ENCODE assay signal across 8 cellular contexts in the genomic region with DNA sequence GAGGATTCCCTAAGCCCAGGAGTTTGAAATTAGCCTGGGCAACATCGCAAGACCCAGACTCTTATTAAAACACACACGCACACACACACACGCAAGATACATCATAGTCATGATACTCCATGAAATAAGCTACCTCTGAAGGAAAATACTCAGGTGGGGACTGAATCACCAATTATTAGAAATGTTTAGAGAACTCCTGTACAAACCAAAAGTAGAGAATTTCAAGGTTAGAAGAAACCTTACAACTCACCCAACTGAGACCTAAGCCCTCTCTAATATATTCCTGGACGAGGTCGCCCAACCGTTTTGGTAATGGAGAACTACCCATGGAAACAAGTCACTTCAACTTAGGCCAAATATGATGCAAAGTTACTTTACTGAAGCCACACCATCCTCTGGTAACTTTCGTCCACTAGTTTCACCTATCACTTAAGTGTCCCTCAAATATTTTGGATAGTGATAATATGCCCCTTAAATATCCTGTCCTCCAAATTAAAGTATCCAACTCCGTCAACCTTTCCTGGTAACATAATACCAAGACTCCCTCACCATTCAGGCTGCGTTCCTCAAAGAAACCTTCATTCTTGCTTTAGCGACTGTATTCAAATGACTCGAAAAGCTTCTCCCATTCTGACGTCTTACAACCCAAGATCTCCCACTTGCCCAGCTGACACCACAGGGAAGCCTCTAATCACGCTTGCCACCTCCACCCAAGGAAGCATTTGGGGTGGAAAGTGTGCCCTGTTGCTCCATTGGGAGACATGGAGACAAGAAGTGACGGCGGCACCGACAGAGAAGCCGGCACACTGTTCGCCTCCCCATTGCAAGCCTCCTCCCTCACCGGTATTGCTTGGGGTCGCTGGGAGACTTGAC. TPM values are rescaled to one million over a fixed set of nuclear protein-coding genes. Genes with fewer than 3 reads are reported as not detected.
DNase-seq lines count a peak whose midpoint lies in the region; ATAC-seq and TF ChIP-seq lines count a peak whose summit lies in the region.

No MANE protein-coding gene starts in this region.

- peak; percentile 0 for ATAC-seq in activated CD8-positive, alpha-beta memory T cell treated with anti-CD3 and anti-CD28 coated beads, Interleukin-2, amount 10 ng/mL, durations not matched to agents 7 days and 5 days
- peak; percentile 5 for ATAC-seq in HG03342 (IDR thresholded peaks at IDR 0.05; ENCODE audit: unreplicated experiment)
- peak in 2 of 4 donors; percentile 2 for ATAC-seq in heart left ventricle

- peaks cover 30% of the 10 kb centered on the region for H3K4me1 Mint-ChIP-seq in activated CD8-positive, alpha-beta memory T cell treated with anti-CD3 and anti-CD28 coated beads, Interleukin-2, amount 10 ng/mL, durations not matched to agents 7 days and 5 days
- H3K4me1 Mint-ChIP-seq in activated CD4-positive, alpha-beta T cell treated with anti-CD3 and anti-CD28 coated beads, Interleukin-2, amount 10 ng/mL, durations not matched to agents 24 days and 14 days, result peaks cover 32% of the 10 kb centered on the region

- 13 to 14% (median 13%) methylated on average over 20 of the region's 20 CpGs for WGBS in heart left ventricle, 4 donors

- peak overlapping the region; percentile 81 to 99 (median 97) for H3K27ac ChIP-seq in heart left ventricle

- peaks cover 23% of the 10 kb centered on the region for H3K36me3 Mint-ChIP-seq in activated CD8-positive, alpha-beta memory T cell treated with anti-CD3 and anti-CD28 coated beads, Interleukin-2, amount 10 ng/mL, durations not matched to agents 7 days and 5 days
- peaks cover 29% of the 10 kb centered on the region for H3K36me3 Mint-ChIP-seq in activated CD4-positive, alpha-beta T cell treated with anti-CD3 and anti-CD28 coated beads, Interleukin-2, amount 10 ng/mL, durations not matched to agents 24 days and 14 days (ENCODE audit: low read depth)

- H3K27me3 Mint-ChIP-seq in activated CD8-positive, alpha-beta memory T cell treated with anti-CD3 and anti-CD28 coated beads, Interleukin-2, amount 10 ng/mL, durations not matched to agents 7 days and 5 days, result peaks cover 10% of the 10 kb centered on the region
- no peaks in the 10 kb centered on the region for H3K27me3 Mint-ChIP-seq in activated CD4-positive, alpha-beta T cell treated with anti-CD3 and anti-CD28 coated beads, Interleukin-2, amount 10 ng/mL, durations not matched to agents 24 days and 14 days

- H3K4me3 ChIP-seq in heart left ventricle (peak overlapping the region; percentile 75 to 97 (median 92)), skeletal muscle cell (ENCODE audit: low read depth, low read length) (peak overlapping the region; percentile 99)

- DNase-seq in activated CD8-positive, alpha-beta memory T cell treated with anti-CD3 and anti-CD28 coated beads, Interleukin-2, amount 10 ng/mL, durations not matched to agents 7 days and 5 days, result no peak
- DNase-seq in activated CD8-positive, alpha-beta memory T cell treated with anti-CD3 and anti-CD28 coated beads, Interleukin-2, amount 50 U/mL, for 48 hours, result no peak
- DNase-seq in activated CD4-positive, alpha-beta T cell treated with anti-CD3 and anti-CD28 coated beads, Interleukin-2, amount 10 ng/mL, durations not matched to agents 24 days and 14 days, result peak; percentile 59
- DNase-seq in heart left ventricle (peak in 1 of 5 donors; percentile 39), skeletal muscle cell (ENCODE audit: low read depth) (no peak), SKM-1 treated with dmso at 0.1 percent for 144 hours (lab: John Stamatoyannopoulos, UW; ENCODE audit: unreplicated experiment) (no peak)
- no peak for DNase-seq in activated T-cell treated with anti-CD3 and anti-CD28 coated beads, Interleukin-2, amount 50 U/mL, for 48 hours

- peaks cover 0 to 16% (median 0%) of the 10 kb centered on the region in 9 donors for H3K27me3 ChIP-seq in heart left ventricle

- H3K27ac Mint-ChIP-seq in activated CD8-positive, alpha-beta memory T cell treated with anti-CD3 and anti-CD28 coated beads, Interleukin-2, amount 10 ng/mL, durations not matched to agents 7 days and 5 days, result no peak overlapping the region
- H3K27ac Mint-ChIP-seq in activated CD4-positive, alpha-beta T cell treated with anti-CD3 and anti-CD28 coated beads, Interleukin-2, amount 10 ng/mL, durations not matched to agents 24 days and 14 days, result no peak overlapping the region

- CTCF ChIA-PET in activated CD8-positive, alpha-beta memory T cell treated with anti-CD3 and anti-CD28 coated beads, Interleukin-2, amount 10 ng/mL, durations not matched to agents 7 days and 5 days (lab: Charles Lee), result interaction anchor here (2.5 kb wide), 1 partner anchor 20 kb away, joined by 8 read pairs; no protein-coding TSS in a partner anchor

- intact Hi-C loops in activated CD4-positive, alpha-beta T cell treated with anti-CD3 and anti-CD28 coated beads, Interleukin-2, amount 10 ng/mL, durations not matched to agents 24 days and 14 days (cut with micrococcal nuclease), result loop anchor here (2.0 to 5.0 kb wide), 7 partner anchors 15 to 910 kb away; a partner anchor contains a TSS
- intact Hi-C loops in heart left ventricle (cut with DNase I), result loop anchor here in 1 of 10 donors (5.0 to 10.0 kb wide), 2 partner anchors 180 to 913 kb away; a partner anchor contains a TSS

- no peak for TF ChIP-seq CTCF in heart left ventricle (IDR thresholded peaks at IDR 0.05)

- no peaks in the 10 kb centered on the region for H3K9me3 Mint-ChIP-seq in activated CD8-positive, alpha-beta memory T cell treated with anti-CD3 and anti-CD28 coated beads, Interleukin-2, amount 10 ng/mL, durations not matched to agents 7 days and 5 days (ENCODE audit: low read depth)
- no peaks in the 10 kb centered on the region for H3K9me3 Mint-ChIP-seq in activated CD4-positive, alpha-beta T cell treated with anti-CD3 and anti-CD28 coated beads, Interleukin-2, amount 10 ng/mL, durations not matched to agents 24 days and 14 days

- no peak overlapping the region for H3K4me3 Mint-ChIP-seq in activated CD8-positive, alpha-beta memory T cell treated with anti-CD3 and anti-CD28 coated beads, Interleukin-2, amount 10 ng/mL, durations not matched to agents 7 days and 5 days
- H3K4me3 Mint-ChIP-seq in activated CD4-positive, alpha-beta T cell treated with anti-CD3 and anti-CD28 coated beads, Interleukin-2, amount 10 ng/mL, durations not matched to agents 24 days and 14 days, result no peak overlapping the region

- no peak for TF ChIP-seq POLR2A in heart left ventricle (IDR thresholded peaks at IDR 0.05)

- peaks cover 8 to 51% (median 36%) of the 10 kb centered on the region in 12 donors for H3K4me1 ChIP-seq in heart left ventricle

- H3K36me3 ChIP-seq in heart left ventricle, result peaks cover 0 to 8% (median 0%) of the 10 kb centered on the region in 9 donors

- H3K9me3 ChIP-seq in heart left ventricle, result no peaks in the 10 kb centered on the region

RNA-seq across cellular contexts. Expression of a gene that starts 0.9 kb away (rescaled TPM):
- total RNA-seq in activated CD8-positive, alpha-beta memory T cell treated with anti-CD3 and anti-CD28 coated beads, Interleukin-2, amount 10 ng/mL, durations not matched to agents 7 days and 5 days, result 100 to 1,000 TPM; 190 to 208 TPM
- total RNA-seq in activated CD4-positive, alpha-beta T cell treated with anti-CD3 and anti-CD28 coated beads, Interleukin-2, amount 10 ng/mL, durations not matched to agents 24 days and 14 days, result 170 and 175 TPM in 2 replicates
- 100 to 1,000 TPM in 7 of 9 donors, 10 to 100 TPM in 2; 89.4 to 152 (median 125) TPM for total RNA-seq in heart left ventricle
- 100 to 1,000 TPM in 1 of 2 donors, 10 to 100 TPM in 1; 93.2 to 110 TPM for polyA plus RNA-seq in heart left ventricle
